ENCODE assay signal across 14 cellular contexts in the genomic region with DNA sequence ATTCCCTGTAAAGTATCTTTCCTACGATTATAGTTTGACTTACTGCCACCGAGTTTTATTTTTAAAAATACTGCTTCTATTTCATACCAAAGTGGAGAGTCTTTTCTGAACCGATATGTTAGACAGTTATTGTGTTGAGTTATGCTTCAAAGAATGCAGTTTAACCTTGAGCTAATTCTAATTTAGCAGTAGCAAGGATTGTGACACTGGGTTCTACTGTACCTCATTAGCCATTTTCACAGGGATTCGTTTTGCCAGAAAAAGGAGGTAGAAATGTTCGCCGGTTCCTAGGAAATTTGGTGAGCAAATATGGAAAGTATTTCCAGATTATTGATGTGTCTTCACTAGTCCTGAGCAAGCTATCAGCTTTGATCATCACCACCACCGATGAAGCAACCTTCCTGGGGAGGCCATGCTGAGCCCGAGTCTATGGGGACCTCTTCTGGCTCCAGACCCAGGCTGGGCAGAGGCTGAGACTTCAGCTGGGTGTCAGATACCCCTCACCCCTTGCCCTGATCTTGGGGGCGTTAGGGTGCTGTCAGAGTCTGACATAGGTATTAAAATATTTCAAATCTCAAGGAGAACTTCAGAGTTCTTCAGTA.
"Had no signal": no experiment of that assay in that cellular context is flagged by ENCODE, and none has a peak within 500 bp of the region (broad histone marks: within the 10 kb centered on the region; RNA-seq: fewer than 3 reads in every experiment).

No MANE protein-coding gene starts in this region.

- H2AFZ ChIP-seq: hepatocyte had no signal

- H3K4me3 ChIP-seq: hepatocyte, right atrium auricular region, stomach, vagina had no signal

- H3K27me3 ChIP-seq: hepatocyte, right atrium auricular region, stomach, vagina had no signal

- H3K9me3 ChIP-seq: right atrium auricular region, stomach, vagina had no signal

- FAIRE-seq: kidney, small intestine, TTC549 had no signal

- DNase-seq: activated CD4-positive, alpha-beta T cell treated with anti-CD3 and anti-CD28 coated beads, Interleukin-2, amount 50 U/mL, for 1 hour; activated CD4-positive, CD25-positive, alpha-beta regulatory T cell; activated naive CD4-positive, alpha-beta T cell treated with anti-CD3 and anti-CD28 coated beads, Interleukin-2, amount 50 U/mL, for 16 hours; activated T-cell treated with anti-CD3 and anti-CD28 coated beads, Interleukin-2, amount 50 U/mL, for 1 hour; kidney; left ventricle myocardium superior; naive thymus-derived CD8-positive, alpha-beta T cell; small intestine; stomach; T-helper 2 cell had no signal

- H3K27ac ChIP-seq: hepatocyte, right atrium auricular region, stomach, vagina had no signal

- H3K4me1 ChIP-seq: vagina had no signal

- H3K4me2 ChIP-seq: hepatocyte had no signal

- ATAC-seq: left ventricle myocardium superior; naive thymus-derived CD8-positive, alpha-beta T cell had no signal

- H3K4me3 Mint-ChIP-seq: naive thymus-derived CD8-positive, alpha-beta T cell had no signal

- H3K27me3 Mint-ChIP-seq: naive thymus-derived CD8-positive, alpha-beta T cell had no signal
